8 cellular contexts compared by ENCODE assay signal in genomic region chrX:154458116-154458953, GRCh38. TPM values are rescaled to one million over a fixed set of nuclear protein-coding genes. Genes with fewer than 3 reads are reported as not detected.
DNase-seq lines count a peak whose midpoint lies in the region; ATAC-seq and TF ChIP-seq lines count a peak whose summit lies in the region.

TSS of gene PLXNA3 (plus strand) at chrX:154458281. CDS start at chrX:154460184, 1,903 bp downstream.

- H3K9me3 Mint-ChIP-seq in CD14-positive monocyte, result peaks cover 0 to 16% (median 4%) of the 10 kb centered on the region in 7 donors

- TF ChIP-seq CTCF in CD14-positive monocyte (IDR thresholded peaks at IDR 0.05), result no peak

- peaks cover 12% of the 10 kb centered on the region for H3K4me1 Mint-ChIP-seq in CD14-positive monocyte

- H3K27ac Mint-ChIP-seq in CD14-positive monocyte, result peak within 1 kb of the TSS in 4 of 7 donors; percentile 54 to 87 (median 82)

- H3K36me3 Mint-ChIP-seq in CD14-positive monocyte, result peaks cover 3 to 5% of the 10 kb centered on the region in 2 donors

- H3K4me3 Mint-ChIP-seq in CD14-positive monocyte, result peak within 1 kb of the TSS; percentile 86 to 97

- ATAC-seq in GM19467 (IDR thresholded peaks at IDR 0.05; ENCODE audit: unreplicated experiment), result peak; percentile 60
- no peak for ATAC-seq in HG02938 (IDR thresholded peaks at IDR 0.05; ENCODE audit: unreplicated experiment)

- DNase-seq in CD14-positive monocyte (ENCODE audit: low spot score) (no peak), HuH-7 (ENCODE audit: low spot score) (peak; percentile 46), ecto neural progenitor cell (ENCODE audit: low spot score) (peak; percentile 70), medulla oblongata (ENCODE audit: extremely low spot score) (peak; percentile 46)
- DNase-seq in activated CD4-positive, alpha-beta T cell treated with anti-CD3 and anti-CD28 coated beads for 48 hours, result peak; percentile 67
- DNase-seq in stimulated activated CD8-positive, alpha-beta memory T cell treated with anti-CD3 and anti-CD28 coated beads, Interleukin-15, amount 100 ng/mL, for 24 hours (ENCODE audit: low read depth), result peak; percentile 38

- intact Hi-C loops in CD14-positive monocyte (cut with micrococcal nuclease), result no loop called here

- H3K27me3 Mint-ChIP-seq in CD14-positive monocyte (ENCODE audit: low read depth in 3 of 3), result peaks cover 11 to 29% (median 26%) of the 10 kb centered on the region in 3 donors

RNA-seq across cellular contexts. Expression of gene PLXNA3, which starts in this region (rescaled TPM):
- polyA plus RNA-seq in CD14-positive monocyte, result under 1 TPM in 1 of 2 donors, not detected in 1; 0.02 TPM
